In the genomic region with DNA sequence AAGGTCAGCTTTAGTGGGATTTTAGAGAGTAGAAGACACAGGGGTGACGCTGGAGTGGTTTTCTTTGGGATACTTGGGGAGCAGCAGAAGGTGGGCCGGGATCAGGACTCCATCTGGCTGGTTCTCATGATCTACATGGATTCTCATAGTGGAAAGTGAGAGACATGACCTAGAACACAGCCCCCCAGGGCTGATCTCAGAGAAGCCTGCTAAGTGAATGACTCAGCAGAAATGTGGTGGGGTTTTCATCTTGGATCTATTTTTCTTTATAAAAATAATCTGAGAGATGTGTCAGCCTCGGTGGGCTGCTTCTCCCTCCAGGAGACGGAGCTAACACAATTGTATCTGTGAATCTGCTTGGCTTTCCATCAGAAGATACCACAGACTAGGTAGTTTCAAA, we compare ENCODE assay signal across 1 cellular context.
TF ChIP-seq lines count a peak whose summit lies in the region.

No MANE protein-coding gene starts in this region.

TF ChIP-seq in K562, 482 proteins besides CTCF, POLR2A, EP300 and RAD21 (continued from another document):
- TF ChIP-seq FOXK1 (CRISPR knock-in tag; IDR thresholded peaks at IDR 0.05; ENCODE audit: borderline replicate concordance) = no peak
- TF ChIP-seq MAFG (tag; conservative IDR thresholded peaks at IDR 0.05) = 0 out of 2 replicates have a peak, but pooled peaks have one; percentile 31
